14 cellular contexts compared by ENCODE assay signal in genomic region chr1:67342002-67342890, GRCh38. TPM values are rescaled to one million over a fixed set of nuclear protein-coding genes. Genes with fewer than 3 reads are reported as not detected.
DNase-seq lines count a peak whose midpoint lies in the region; ATAC-seq, FAIRE-seq and TF ChIP-seq lines count a peak whose summit lies in the region.
"Had no signal": no experiment of that assay in that cellular context is flagged by ENCODE, and none has a peak within 500 bp of the region (broad histone marks: within the 10 kb centered on the region; RNA-seq: fewer than 3 reads in every experiment).

No MANE protein-coding gene starts in this region.

- peak; percentile 65 for DNase-seq in activated T-cell treated with anti-CD3 and anti-CD28 coated beads, Interleukin-2, amount 50 U/mL, for 24 hours
- DNase-seq in activated T-cell treated with anti-CD3 and anti-CD28 coated beads for 4 hours (no peak), DMS 273 (lab: John Stamatoyannopoulos, UW; ENCODE audit: unreplicated experiment) (no peak), psoas muscle (no peak), HepG2 (ENCODE audit: low spot score) (no peak)
- DNase-seq in stimulated activated naive CD8-positive, alpha-beta T cell treated with anti-CD3 and anti-CD28 coated beads, Interleukin-15, Interleukin-2, amounts not matched to agents 100 U/mL and 50 U/mL, for 24 hours, result peak; percentile 43
- DNase-seq: GDM1, head of caudate nucleus, MM.1S had no signal

- H3K27me3 ChIP-seq in psoas muscle (ENCODE audit: insufficient read depth in 3 of 3, low read length in 2 of 3) (no peaks in the 10 kb centered on the region), HepG2 (ENCODE audit: control insufficient read depth in 1 of 2, insufficient read depth in 2 of 2, low read length in 2 of 2) (no peaks in the 10 kb centered on the region)

- peaks cover 63% of the 10 kb centered on the region for H3K4me1 Mint-ChIP-seq in activated T-cell treated with anti-CD3 and anti-CD28 coated beads, Interleukin-2, amount 50 U/mL, for 24 hours (ENCODE audit: low read depth)
- peaks cover 55% of the 10 kb centered on the region for H3K4me1 Mint-ChIP-seq in activated naive CD8-positive, alpha-beta T cell (ENCODE audit: low read depth)

- H4K20me1 ChIP-seq in HepG2 (ENCODE audit: insufficient read depth, low read length), result no peaks in the 10 kb centered on the region

- peak; percentile 33 for ATAC-seq in HG03108 (IDR thresholded peaks at IDR 0.05; ENCODE audit: unreplicated experiment)
- peak; percentile 9 for ATAC-seq in stimulated activated naive CD8-positive, alpha-beta T cell treated with anti-CD3 and anti-CD28 coated beads, Interleukin-15, Interleukin-2, amounts not matched to agents 100 U/mL and 50 U/mL, for 24 hours
- ATAC-seq in psoas muscle, result no peak
- ATAC-seq in HepG2, result no peak
- ATAC-seq: A549 had no signal

- BruUV-seq in HepG2 (replicated peaks; lab: Mats Ljungman, UMichigan), result no TSS peak

- peaks cover 87% of the 10 kb centered on the region for H3K36me3 Mint-ChIP-seq in activated T-cell treated with anti-CD3 and anti-CD28 coated beads, Interleukin-2, amount 50 U/mL, for 24 hours (ENCODE audit: low read depth)
- peaks cover 14% of the 10 kb centered on the region for H3K36me3 Mint-ChIP-seq in activated naive CD8-positive, alpha-beta T cell
- H3K36me3 Mint-ChIP-seq: type B pancreatic cell had no signal

- TF ChIP-seq CTCF in psoas muscle (IDR thresholded peaks at IDR 0.05) (no peak), HepG2 (CRISPR knock-in tag; IDR thresholded peaks at IDR 0.05) (no peak)

- peak overlapping the region; percentile 99 for H3K27ac Mint-ChIP-seq in activated T-cell treated with anti-CD3 and anti-CD28 coated beads, Interleukin-2, amount 50 U/mL, for 24 hours
- H3K27ac Mint-ChIP-seq in activated naive CD8-positive, alpha-beta T cell, result peak overlapping the region; percentile 97
- H3K27ac Mint-ChIP-seq: dendritic cell treated with granulocyte-macrophage colony-stimulating factor and Interleukin-4, amounts not matched to agents 40 ng/mL and 50 ng/mL, for 4 days; type B pancreatic cell had no signal

- POLR2A ChIA-PET in HepG2 (lab: Yijun Ruan, JAX), result no interaction called here

- H3K79me2 ChIP-seq in HepG2 (ENCODE audit: insufficient read depth, low read length), result no peaks in the 10 kb centered on the region

- CTCF ChIA-PET in HepG2 (lab: Yijun Ruan, JAX; ENCODE audit: low intra/inter-chr PET ratio, low total read pairs), result no interaction called here

- no peak overlapping the region for H3K27ac ChIP-seq in psoas muscle
- no peak overlapping the region for H3K27ac ChIP-seq in HepG2 (ENCODE audit: extremely low read length, insufficient read depth, low read length)
- H3K27ac ChIP-seq: A549 had no signal

- in situ Hi-C loops in HepG2 (cut with HindIII; ENCODE audit: extremely low pct_ligation_motif_present, low pct_unique_long_range_greater_than_20kb), result no loop called here

- H3K9me3 Mint-ChIP-seq in activated T-cell treated with anti-CD3 and anti-CD28 coated beads, Interleukin-2, amount 50 U/mL, for 24 hours, result no peaks in the 10 kb centered on the region
- H3K9me3 Mint-ChIP-seq in activated naive CD8-positive, alpha-beta T cell (ENCODE audit: low read depth), result no peaks in the 10 kb centered on the region
- H3K9me3 Mint-ChIP-seq: dendritic cell treated with granulocyte-macrophage colony-stimulating factor and Interleukin-4, amounts not matched to agents 40 ng/mL and 50 ng/mL, for 4 days; type B pancreatic cell had no signal

- no peak for TF ChIP-seq POLR2A in HepG2 (IDR thresholded peaks at IDR 0.05; ENCODE audit: insufficient read depth in 1 of 2, low read depth in 2 of 2, low read length in 2 of 2)

- intact Hi-C loops in psoas muscle (cut with DNase I) (loop anchor here in 1 of 2 donors (10.0 kb wide), 1 partner anchor 107 kb away; no protein-coding TSS in a partner anchor), HepG2 (cut with micrococcal nuclease; ENCODE audit: unreplicated experiment) (no loop called here)

- TF ChIP-seq RAD21 in HepG2 (CRISPR knock-in tag; IDR thresholded peaks at IDR 0.05), result no peak

- WGBS in psoas muscle, 3 donors, result 69 to 73% (median 71%) methylated on average over 5 of the region's 5 CpGs
- 14% methylated on average over 5 of the region's 5 CpGs for WGBS in HepG2 (ENCODE audit: low lambda C conversion rate)

- TF ChIP-seq EP300 in HepG2 (IDR thresholded peaks at IDR 0.05; ENCODE audit: low read depth in 2 of 2, low read length in 2 of 2), result no peak
- TF ChIP-seq EP300 in HepG2 (CRISPR knock-in tag; IDR thresholded peaks at IDR 0.05; ENCODE audit: borderline replicate concordance), result no peak

- H3K27me3 Mint-ChIP-seq in activated T-cell treated with anti-CD3 and anti-CD28 coated beads, Interleukin-2, amount 50 U/mL, for 24 hours, result no peaks in the 10 kb centered on the region
- peaks cover 4% of the 10 kb centered on the region for H3K27me3 Mint-ChIP-seq in activated naive CD8-positive, alpha-beta T cell
- H3K27me3 Mint-ChIP-seq: type B pancreatic cell had no signal

- H3K9ac ChIP-seq in HepG2 (ENCODE audit: insufficient read depth, low read depth, low read length), result no peak overlapping the region

- H3K4me1 ChIP-seq in psoas muscle, result peaks cover 14% of the 10 kb centered on the region
- H3K4me1 ChIP-seq in HepG2 (ENCODE audit: insufficient read depth, low read length), result no peaks in the 10 kb centered on the region
- H3K4me1 ChIP-seq: A549 had no signal

- H3K4me2 ChIP-seq in HepG2 (ENCODE audit: low read depth, low read length), result no peak overlapping the region
- H3K4me2 ChIP-seq: A549 had no signal

- H2AFZ ChIP-seq in HepG2 (ENCODE audit: low read length), result no peak overlapping the region

- no peak for FAIRE-seq in HepG2 (lab: Jason Lieb, UNC)
- FAIRE-seq: A549 had no signal

- no peak overlapping the region for H3K4me3 Mint-ChIP-seq in activated T-cell treated with anti-CD3 and anti-CD28 coated beads, Interleukin-2, amount 50 U/mL, for 24 hours
- H3K4me3 Mint-ChIP-seq in activated naive CD8-positive, alpha-beta T cell, result peak overlapping the region; percentile 38
- H3K4me3 Mint-ChIP-seq: dendritic cell treated with granulocyte-macrophage colony-stimulating factor and Interleukin-4, amounts not matched to agents 40 ng/mL and 50 ng/mL, for 4 days; type B pancreatic cell had no signal

- H3K9me3 ChIP-seq in psoas muscle (no peaks in the 10 kb centered on the region), HepG2 (ENCODE audit: low read length) (no peaks in the 10 kb centered on the region)
- H3K9me3 ChIP-seq: A549 had no signal

- H3K36me3 ChIP-seq in psoas muscle (ENCODE audit: insufficient read depth in 1 of 2, low read depth in 1 of 2) (no peaks in the 10 kb centered on the region), HepG2 (replicated peaks in 1 of 2; ENCODE audit: control insufficient read depth in 1 of 2, insufficient read depth in 2 of 2, low read length in 2 of 2) (no peaks in the 10 kb centered on the region)

- no peak overlapping the region for H3K4me3 ChIP-seq in psoas muscle
- no peak overlapping the region for H3K4me3 ChIP-seq in HepG2 (replicated peaks in 1 of 3; ENCODE audit: insufficient read depth in 1 of 3, low read depth in 2 of 3, low read length in 3 of 3)
- H3K4me3 ChIP-seq: A549 had no signal

TF ChIP-seq in HepG2, 621 proteins besides CTCF, POLR2A, EP300 and RAD21:
- no peak for TF ChIP-seq ZFX (CRISPR knock-in tag; IDR thresholded peaks at IDR 0.05; ENCODE audit: low read depth)
- no peak for TF ChIP-seq MXI1 (IDR thresholded peaks at IDR 0.05; ENCODE audit: borderline replicate concordance, low read depth, low read length)
- no peak for TF ChIP-seq NR2C2 (CRISPR knock-in tag; IDR thresholded peaks at IDR 0.05; ENCODE audit: borderline replicate concordance)
TF ChIP-seq in HepG2: peak in this region for 0.

RNA-seq across cellular contexts. Expression of gene IL12RB2, which starts 34.6 kb away (rescaled TPM):
- total RNA-seq in psoas muscle, result 1 to 10 TPM; 2.0 to 9.5 (median 5.1) TPM
- 1 to 10 TPM in 1 of 3 donors, under 1 TPM in 2; 0.13 to 6.5 (median 0.67) TPM for polyA plus RNA-seq in psoas muscle
- not detected in 2 replicates for total RNA-seq in HepG2 (2016; rRNA removed; fragmentation: Illumina TruSeq; extraction: Trizol)
- not detected in 2 replicates for total RNA-seq in HepG2 (2016; cell fraction: cytosol; rRNA removed; fragmentation: Illumina TruSeq; extraction: Trizol; ENCODE audit: low read depth)
- not detected in 2 replicates for total RNA-seq in HepG2 (2016; cell fraction: insoluble cytoplasmic fraction; rRNA removed; fragmentation: Illumina TruSeq; extraction: Trizol)
- total RNA-seq in HepG2 (2016; cell fraction: membrane; rRNA removed; fragmentation: Illumina TruSeq; extraction: Trizol), result not detected in 2 replicates
- total RNA-seq in HepG2 (2016; cell fraction: nucleus; rRNA removed; fragmentation: Illumina TruSeq; extraction: Trizol), result not detected in 2 replicates
- not detected in 2 replicates for polyA plus RNA-seq in HepG2 (2011; rRNA removed)
- not detected in 2 replicates for polyA plus RNA-seq in HepG2 (2011; cell fraction: cytosol; rRNA removed)
- not detected in 2 replicates for polyA plus RNA-seq in HepG2 (2011; cell fraction: nucleus; rRNA removed)
- 0.04 and 0.08 TPM in 2 replicates for polyA plus RNA-seq in HepG2 (2012)
- not detected in 2 replicates for polyA plus RNA-seq in HepG2 (2016; cell fraction: cytosol; fragmentation: Illumina TruSeq; extraction: Trizol; ENCODE audit: low read depth)
- not detected in 2 replicates for polyA plus RNA-seq in HepG2 (2016; cell fraction: insoluble cytoplasmic fraction; fragmentation: Illumina TruSeq; extraction: Trizol; ENCODE audit: low read depth)
- polyA plus RNA-seq in HepG2 (2016; cell fraction: membrane; fragmentation: Illumina TruSeq; extraction: Trizol; ENCODE audit: low read depth), result not detected in 2 replicates
- not detected in 2 replicates for polyA plus RNA-seq in HepG2 (2016; cell fraction: nucleus; fragmentation: Illumina TruSeq; extraction: Trizol; ENCODE audit: insufficient read depth, low read depth)
- polyA minus RNA-seq in HepG2 (2011; rRNA and poly(A)+ RNA removed; ENCODE audit: low replicate concordance), result not detected in 2 replicates
- not detected in 2 replicates for polyA minus RNA-seq in HepG2 (2011; cell fraction: cytosol; rRNA and poly(A)+ RNA removed)
- polyA minus RNA-seq in HepG2 (2011; cell fraction: nucleus; rRNA and poly(A)+ RNA removed), result not detected in 2 replicates
- polyA plus RNA-seq: A549 had no signal

Comparison
In these comparisons a context has a peak if more than half of its experiments do, and no peak if none do; other contexts are left out.
1. DNase-seq: peak in activated T-cell treated with anti-CD3 and anti-CD28 coated beads, Interleukin-2, amount 50 U/mL, for 24 hours (single experiment) and stimulated activated naive CD8-positive, alpha-beta T cell treated with anti-CD3 and anti-CD28 coated beads, Interleukin-15, Interleukin-2, amounts not matched to agents 100 U/mL and 50 U/mL, for 24 hours (single experiment); none in activated T-cell treated with anti-CD3 and anti-CD28 coated beads for 4 hours (single experiment), DMS 273 (single experiment), psoas muscle (0 of 2) and HepG2 (single experiment).
2. ATAC-seq: peak in HG03108 (single experiment) and stimulated activated naive CD8-positive, alpha-beta T cell treated with anti-CD3 and anti-CD28 coated beads, Interleukin-15, Interleukin-2, amounts not matched to agents 100 U/mL and 50 U/mL, for 24 hours (single experiment); none in psoas muscle (0 of 4) and HepG2 (single experiment).